In the genomic region with DNA sequence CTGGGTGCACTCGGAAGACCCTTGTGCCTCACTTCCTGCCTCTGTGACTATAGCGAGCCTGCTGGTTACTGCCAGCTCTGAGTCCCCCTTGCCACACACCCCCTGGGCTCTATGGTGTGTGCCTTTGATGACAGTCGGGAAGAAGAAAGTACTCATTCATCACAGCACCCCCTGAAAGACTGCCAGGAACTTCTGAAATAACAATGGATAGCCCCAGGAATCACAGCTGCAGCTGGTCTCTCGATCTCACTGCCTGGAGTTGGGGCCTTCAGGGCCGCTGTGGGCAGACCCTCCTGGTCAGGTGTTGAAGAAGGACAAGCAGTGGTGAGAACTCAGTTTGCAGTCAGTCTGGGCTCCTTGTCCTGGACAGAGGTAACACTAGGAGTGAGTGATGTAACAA, we compare ENCODE assay signal across 26 cellular contexts. TPM values are rescaled to one million over a fixed set of nuclear protein-coding genes. Genes with fewer than 3 reads are reported as not detected.
A peak's percentile ranks its signal among the peaks of the same experiment; 100 is the strongest.
DNase-seq lines count a peak whose midpoint lies in the region; ATAC-seq lines count a peak whose summit lies in the region.
"Had no signal": no experiment of that assay in that cellular context is flagged by ENCODE, and none has a peak within 500 bp of the region (broad histone marks: within the 10 kb centered on the region; RNA-seq: fewer than 3 reads in every experiment).

No MANE protein-coding gene starts in this region.

- CTCF ChIA-PET in CD4-positive, alpha-beta memory T cell (lab: Charles Lee; ENCODE audit: partially characterized antibody), result interaction anchor here (2.3 kb wide), 1 partner anchor 11 kb away, joined by 17 read pairs; the partner anchor contains the start of genes HTD2 and RPP14

- POLR2A ChIA-PET in CD4-positive, alpha-beta memory T cell (lab: Charles Lee; ENCODE audit: partially characterized antibody), result no interaction called here

- peaks cover 0 to 8% (median 1%) of the 10 kb centered on the region in 8 donors for H3K9me3 Mint-ChIP-seq in CD4-positive, alpha-beta memory T cell
- H3K9me3 Mint-ChIP-seq: activated naive CD4-positive, alpha-beta T cell treated with anti-CD3 and anti-CD28 coated beads, Interleukin-2, amount 50 U/mL, for 24 hours; central memory CD8-positive, alpha-beta T cell had no signal

- no peak overlapping the region for H3K27ac ChIP-seq in CD4-positive, alpha-beta memory T cell (ENCODE audit: low read depth, low read length)
- H3K27ac ChIP-seq: KMS-11, neural progenitor cell, upper lobe of left lung, WERI-Rb-1 had no signal

- no peak overlapping the region for H3K27ac Mint-ChIP-seq in CD4-positive, alpha-beta memory T cell
- H3K27ac Mint-ChIP-seq: activated naive CD4-positive, alpha-beta T cell treated with anti-CD3 and anti-CD28 coated beads, Interleukin-2, amount 50 U/mL, for 24 hours; neural progenitor cell had no signal

- peaks cover 3 to 8% of the 10 kb centered on the region in 2 donors for H3K36me3 Mint-ChIP-seq in CD4-positive, alpha-beta memory T cell

- H3K27me3 Mint-ChIP-seq in CD4-positive, alpha-beta memory T cell, result peaks cover 12 to 18% of the 10 kb centered on the region in 2 donors
- H3K27me3 Mint-ChIP-seq: B cell had no signal

- H3K36me3 ChIP-seq in CD4-positive, alpha-beta memory T cell (ENCODE audit: insufficient read depth, low read length), result no peaks in the 10 kb centered on the region
- H3K36me3 ChIP-seq: HAP-1, neural progenitor cell, WERI-Rb-1 had no signal

- no peaks in the 10 kb centered on the region for H3K9me3 ChIP-seq in CD4-positive, alpha-beta memory T cell (ENCODE audit: control insufficient read depth in 1 of 2, low read length in 2 of 2)
- H3K9me3 ChIP-seq: HAP-1, upper lobe of left lung had no signal

- intact Hi-C loops in head of caudate nucleus (cut with DNase I), result loop anchor here (5.0 kb wide), 1 partner anchor 59 kb away; the partner anchor contains the start of gene ABHD6
- intact Hi-C loops in CD4-positive, alpha-beta memory T cell (cut with micrococcal nuclease), result no loop called here

- no peak for ATAC-seq in GM21528 (IDR thresholded peaks at IDR 0.05; ENCODE audit: low FRiP score, unreplicated experiment)
- ATAC-seq: GM12878, SK-N-SH treated with all-trans-retinoic acid at 6 μM for 48 hours had no signal

- H3K4me1 ChIP-seq in CD4-positive, alpha-beta memory T cell (ENCODE audit: insufficient read depth, low read length), result no peaks in the 10 kb centered on the region
- H3K4me1 ChIP-seq: Caco-2, HAP-1, upper lobe of left lung had no signal

- H3K27me3 ChIP-seq in CD4-positive, alpha-beta memory T cell (ENCODE audit: insufficient read depth, low read length), result peaks cover 9% of the 10 kb centered on the region
- H3K27me3 ChIP-seq: upper lobe of left lung had no signal

- H3K4me3 Mint-ChIP-seq in CD4-positive, alpha-beta memory T cell, result no peak overlapping the region
- H3K4me3 Mint-ChIP-seq: activated naive CD4-positive, alpha-beta T cell treated with anti-CD3 and anti-CD28 coated beads, Interleukin-2, amount 50 U/mL, for 24 hours; B cell; central memory CD8-positive, alpha-beta T cell; neural progenitor cell had no signal

- DNase-seq in C1 segment of cervical spinal cord (lab: John Stamatoyannopoulos, UW) (peak in 11 of 14 donors; percentile 31 to 73 (median 63)), anterior cingulate cortex (lab: John Stamatoyannopoulos, UW) (peak in 47 of 58 donors; percentile 14 to 91 (median 62)), head of caudate nucleus (peak; percentile 32 to 91 (median 76)), nucleus accumbens (lab: John Stamatoyannopoulos, UW) (peak in 54 of 56 donors; percentile 12 to 87 (median 70)), Kasumi-1 (lab: John Stamatoyannopoulos, UW) (no peak), COR-L47 (lab: John Stamatoyannopoulos, UW) (no peak)
- DNase-seq in CD4-positive, alpha-beta memory T cell, result no peak
- DNase-seq: activated CD4-positive, alpha-beta T cell treated with anti-CD3 and anti-CD28 coated beads, Interleukin-2, amount 50 U/mL, for 1 hour; Caco-2; DND-41; erythroblast; foreskin fibroblast; left ventricle myocardium superior; MV-4-11; NCI-H526; upper lobe of left lung; WERI-Rb-1 had no signal

- H3K4me3 ChIP-seq in CD4-positive, alpha-beta memory T cell (ENCODE audit: low read length in 2 of 2), result no peak overlapping the region
- H3K4me3 ChIP-seq: GM12878, HAP-1, neural progenitor cell, upper lobe of left lung had no signal

- H3K4me1 Mint-ChIP-seq in CD4-positive, alpha-beta memory T cell, result no peaks in the 10 kb centered on the region
- H3K4me1 Mint-ChIP-seq: activated naive CD4-positive, alpha-beta T cell treated with anti-CD3 and anti-CD28 coated beads, Interleukin-2, amount 50 U/mL, for 24 hours; B cell; central memory CD8-positive, alpha-beta T cell had no signal

RNA-seq across cellular contexts. Expression of gene RPP14, which starts 9.8 kb away (rescaled TPM):
- total RNA-seq in CD4-positive, alpha-beta memory T cell, result 10 to 100 TPM; 15.1 to 15.4 TPM
- 1 to 10 TPM; 6.1 to 6.3 TPM for polyA plus RNA-seq in CD4-positive, alpha-beta memory T cell

RNA-seq across cellular contexts. Expression of gene HTD2, which starts 10.1 kb away (rescaled TPM):
- total RNA-seq in CD4-positive, alpha-beta memory T cell, result 10 to 100 TPM in 1 of 2 experiments, 1 to 10 TPM in 1; 9.2 to 10.5 TPM
- polyA plus RNA-seq in CD4-positive, alpha-beta memory T cell, result 10 to 100 TPM; 25.1 to 28.8 TPM

RNA-seq across cellular contexts. Expression of gene PXK, which starts 36.4 kb away (rescaled TPM):
- total RNA-seq in CD4-positive, alpha-beta memory T cell, result 10 to 100 TPM; 20.0 to 20.2 TPM
- 10 to 100 TPM; 23.5 to 28.7 TPM for polyA plus RNA-seq in CD4-positive, alpha-beta memory T cell

RNA-seq across cellular contexts. Expression of gene ABHD6, which starts 58.7 kb away (rescaled TPM):
- total RNA-seq in CD4-positive, alpha-beta memory T cell, result 1 to 10 TPM; 5.1 to 7.2 TPM
- 1 to 10 TPM; 4.7 to 8.2 TPM for polyA plus RNA-seq in CD4-positive, alpha-beta memory T cell

Comparison
In these comparisons a context has a peak if more than half of its experiments do, and no peak if none do; other contexts are left out.
1. DNase-seq: peak in C1 segment of cervical spinal cord (11 of 14), anterior cingulate cortex (47 of 58), head of caudate nucleus (42 of 42) and nucleus accumbens (54 of 56); none in Kasumi-1 (0 of 2), COR-L47 (single experiment) and CD4-positive, alpha-beta memory T cell (0 of 5).